In the genomic region with DNA sequence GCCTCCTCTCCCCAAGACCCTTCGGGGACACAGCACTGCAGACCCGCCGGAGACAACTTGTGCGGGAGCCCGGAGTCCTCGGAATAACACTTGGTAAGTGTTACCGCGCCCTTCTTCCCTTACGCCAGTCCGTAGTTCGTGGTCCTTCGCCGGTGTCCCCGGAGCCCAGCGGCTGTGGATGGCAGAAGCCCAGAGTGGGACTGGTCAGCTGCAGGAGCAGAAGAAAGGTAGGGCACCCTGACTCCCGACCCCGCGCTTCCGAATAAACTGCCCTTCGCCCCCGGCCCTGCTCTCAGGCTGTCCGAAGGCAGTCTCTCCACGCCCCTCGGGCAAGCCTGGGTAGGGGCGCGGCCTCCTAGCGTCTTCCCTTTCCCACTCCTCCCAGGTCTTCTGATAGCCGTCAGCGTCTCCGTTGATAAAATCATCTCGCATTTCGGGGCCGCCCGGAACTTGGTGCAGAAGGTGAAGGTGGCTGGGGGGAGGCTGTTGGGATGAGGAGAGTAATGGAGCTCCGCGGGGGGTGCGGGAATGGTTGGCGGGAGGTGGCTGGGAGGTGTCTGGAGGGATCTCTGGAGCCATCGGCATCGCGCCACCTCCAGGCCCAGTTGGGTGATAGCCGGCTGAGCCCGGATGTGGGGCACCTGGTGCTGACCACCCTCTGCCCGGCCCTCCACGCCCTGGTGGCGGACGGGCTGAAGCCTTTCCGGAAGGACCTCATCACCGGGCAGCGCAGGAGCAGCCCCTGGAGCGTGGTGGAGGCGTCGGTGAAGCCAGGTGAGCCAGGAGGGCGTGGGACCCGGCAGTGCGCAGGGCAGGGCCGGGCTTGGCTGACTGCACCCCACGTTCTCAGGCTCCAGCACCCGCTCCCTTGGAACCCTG, we compare ENCODE assay signal across 1 cellular context.
TF ChIP-seq lines count a peak whose summit lies in the region.

No MANE protein-coding gene starts in this region.

TF ChIP-seq in HCT116, 20 proteins besides CTCF, POLR2A, EP300 and RAD21 (continued from another document):
- no peak for TF ChIP-seq TCF7L2 (IDR thresholded peaks at IDR 0.05; ENCODE audit: borderline replicate concordance, extremely low read depth, insufficient read depth, insufficient read length)
- TF ChIP-seq ELF1 (IDR thresholded peaks at IDR 0.05; ENCODE audit: borderline replicate concordance, low read depth) = no peak
- no peak for TF ChIP-seq POLR2AphosphoS5 (IDR thresholded peaks at IDR 0.05; ENCODE audit: low read depth, low read length)
- TF ChIP-seq, protein P1, sequence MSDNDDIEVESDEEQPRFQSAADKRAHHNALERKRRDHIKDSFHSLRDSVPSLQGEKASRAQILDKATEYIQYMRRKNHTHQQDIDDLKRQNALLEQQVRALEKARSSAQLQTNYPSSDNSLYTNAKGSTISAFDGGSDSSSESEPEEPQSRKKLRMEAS (IDR thresholded peaks at IDR 0.05) = no peak
- TF ChIP-seq EZH2phosphoT487 (IDR thresholded peaks at IDR 0.05; ENCODE audit: borderline replicate concordance) = no peak
- no peak for TF ChIP-seq YY1 (IDR thresholded peaks at IDR 0.05; ENCODE audit: extremely low read depth, insufficient replicate concordance, low read depth, low read length)
- no peak for TF ChIP-seq CBX3 (IDR thresholded peaks at IDR 0.05; ENCODE audit: low read depth)
